In genomic region chr16:19588661-19589060, GRCh38 we compare ENCODE assay signal across 15 cellular contexts. TPM values are rescaled to one million over a fixed set of nuclear protein-coding genes. Genes with fewer than 3 reads are reported as not detected.
DNase-seq lines count a peak whose midpoint lies in the region; ATAC-seq and TF ChIP-seq lines count a peak whose summit lies in the region.
"Had no signal": no experiment of that assay in that cellular context is flagged by ENCODE, and none has a peak within 500 bp of the region (broad histone marks: within the 10 kb centered on the region; RNA-seq: fewer than 3 reads in every experiment).

No MANE protein-coding gene starts in this region.

- ATAC-seq in Right ventricle myocardium inferior, result peak; percentile 86

- H3K4me1 ChIP-seq in transverse colon, result peaks cover 0 to 13% (median 6%) of the 10 kb centered on the region in 4 donors

- intact Hi-C loops in Right ventricle myocardium inferior (cut with DNase I), result no loop called here
- intact Hi-C loops in cardiac septum (cut with DNase I), result no loop called here
- intact Hi-C loops in dorsolateral prefrontal cortex (cut with DNase I), result no loop called here
- intact Hi-C loops in transverse colon (cut with DNase I; ENCODE audit: low total_unique reads), result no loop called here

- no peaks in the 10 kb centered on the region for H3K27me3 ChIP-seq in dorsolateral prefrontal cortex
- no peaks in the 10 kb centered on the region for H3K27me3 ChIP-seq in transverse colon

- H3K36me3 ChIP-seq in transverse colon, result peaks cover 0 to 36% (median 2%) of the 10 kb centered on the region in 4 donors

- TF ChIP-seq CTCF in dorsolateral prefrontal cortex (IDR thresholded peaks at IDR 0.05 in 54 of 56, conservative IDR thresholded peaks at IDR 0.05 in 2 of 56; ENCODE audit: low read depth in 1 of 56, partially characterized antibody in 56 of 56) (peak in 9 of 56 donors; percentile 5 to 33 (median 21)), transverse colon (IDR thresholded peaks at IDR 0.05) (no peak), GM13977 (IDR thresholded peaks at IDR 0.05; ENCODE audit: extremely low read depth, insufficient read depth, missing control alignments) (no peak)

- no peak for DNase-seq in Right ventricle myocardium inferior (ENCODE audit: missing footprints)
- DNase-seq in cardiac septum (ENCODE audit: low spot score), result no peak
- peak in 1 of 10 donors; percentile 30 for DNase-seq in dorsolateral prefrontal cortex
- peak; percentile 21 for DNase-seq in iris pigment epithelial cell (ENCODE audit: low read depth)
- DNase-seq in transverse colon, result no peak
- no peak for DNase-seq in NCI-H2107 treated with DMSO at 0.1 percent for 48 hours (lab: John Stamatoyannopoulos, UW; ENCODE audit: unreplicated experiment)
- no peak for DNase-seq in GM13977 (ENCODE audit: low spot score)
- no peak for DNase-seq in Kasumi-1 (lab: John Stamatoyannopoulos, UW)
- DNase-seq: cerebellar nuclear complex; MM.1S; NK-92 treated with Interleukin-12 subunit alpha and Interleukin-12 subunit beta, amount 100 ng/mL, for 24 hours; small intestine; stimulated activated naive CD4-positive, alpha-beta T cell had no signal

- 67 to 77% methylated on average over 2 to 5 of the region's 5 CpGs for WGBS in transverse colon (ENCODE audit: low coverage in 1 of 2), 2 donors

- no peak overlapping the region for H3K4me3 ChIP-seq in dorsolateral prefrontal cortex
- H3K4me3 ChIP-seq in transverse colon, result no peak overlapping the region

- in situ Hi-C loops in transverse colon (cut with MboI; ENCODE audit: low pct_ligation_motif_present in 1 of 4, low pct_unique_long_range_greater_than_20kb in 1 of 4, low sequenced_read_pairs in 3 of 4) (loop anchor here in 1 of 4 donors (25.0 kb wide), 1 partner anchor 99 kb away; no protein-coding TSS in a partner anchor), GM13977 (cut with MboI; ENCODE audit: low pct_unique_long_range_greater_than_20kb, low sequenced_read_pairs, unreplicated experiment) (no loop called here)

- no peak for TF ChIP-seq EP300 in transverse colon (IDR thresholded peaks at IDR 0.05; ENCODE audit: low read depth)

- H3K27ac ChIP-seq in dorsolateral prefrontal cortex (peak overlapping the region in 51 of 59 donors; percentile 4 to 88 (median 67)), transverse colon (peak overlapping the region; percentile 46 to 64 (median 60))
- H3K27ac ChIP-seq: epithelial cell of prostate, RWPE1 had no signal

- TF ChIP-seq POLR2A in transverse colon (IDR thresholded peaks at IDR 0.05), result no peak

- no peaks in the 10 kb centered on the region for H3K9me3 ChIP-seq in transverse colon

RNA-seq across cellular contexts. Expression of gene VPS35L, which starts 33.2 kb away (rescaled TPM):
- total RNA-seq in Right ventricle myocardium inferior, result 24.6 TPM
- total RNA-seq in cardiac septum, result 30.1 TPM
- 100 to 1,000 TPM in 51 of 120 experiments, 10 to 100 TPM in 69; 61.8 to 152 (median 97.7) TPM for total RNA-seq in dorsolateral prefrontal cortex
- total RNA-seq in transverse colon, result 10 to 100 TPM; 40.0 to 89.8 (median 51.5) TPM
